ENCODE assay signal across 17 cellular contexts in genomic region chr1:233664804-233665574, GRCh38. TPM values are rescaled to one million over a fixed set of nuclear protein-coding genes. Genes with fewer than 3 reads are reported as not detected.
"Had no signal": no experiment of that assay in that cellular context is flagged by ENCODE, and none has a peak within 500 bp of the region (broad histone marks: within the 10 kb centered on the region; RNA-seq: fewer than 3 reads in every experiment).

No MANE protein-coding gene starts in this region.

- H3K27ac Mint-ChIP-seq: activated naive CD8-positive, alpha-beta T cell treated with anti-CD3 and anti-CD28 coated beads, Interleukin-2, amount 10 ng/mL, durations not matched to agents 7 days and 5 days; endodermal cell; natural killer cell had no signal

- H3K27me3 ChIP-seq: gastroesophageal sphincter, neutrophil, transverse colon had no signal

- H3K4me3 Mint-ChIP-seq: activated naive CD8-positive, alpha-beta T cell treated with anti-CD3 and anti-CD28 coated beads, Interleukin-2, amount 10 ng/mL, durations not matched to agents 7 days and 5 days; endodermal cell; natural killer cell had no signal

- DNase-seq: activated CD4-positive, alpha-beta T cell treated with anti-CD3 and anti-CD28 coated beads, Interleukin-2, amount 50 U/mL, for 1 hour; activated CD8-positive, alpha-beta memory T cell treated with anti-CD3 and anti-CD28 coated beads for 24 hours; activated naive CD4-positive, alpha-beta T cell; activated naive CD8-positive, alpha-beta T cell treated with anti-CD3 and anti-CD28 coated beads, Interleukin-2, amount 10 ng/mL, durations not matched to agents 7 days and 5 days; endodermal cell; islet precursor cell; mesenchymal stem cell; natural killer cell; retina; stimulated activated CD4-positive, alpha-beta T cell treated with anti-CD3 and anti-CD28 coated beads, Interleukin-15, amount 100 ng/mL, for 24 hours; stimulated activated CD4-positive, alpha-beta T cell treated with anti-CD3 and anti-CD28 coated beads, Interleukin-4, amount 100 ng/mL, for 1 hour; stimulated activated naive CD4-positive, alpha-beta T cell; substantia nigra; transverse colon had no signal

- H3K9me3 ChIP-seq: gastroesophageal sphincter, neutrophil, transverse colon had no signal

- H3K27ac ChIP-seq: gastroesophageal sphincter, neutrophil, transverse colon had no signal

- H3K4me3 ChIP-seq: gastroesophageal sphincter, transverse colon had no signal

- H3K27me3 Mint-ChIP-seq: activated naive CD8-positive, alpha-beta T cell treated with anti-CD3 and anti-CD28 coated beads, Interleukin-2, amount 10 ng/mL, durations not matched to agents 7 days and 5 days had no signal

- H3K36me3 ChIP-seq: gastroesophageal sphincter, neutrophil, transverse colon had no signal

- H3K9me3 Mint-ChIP-seq: activated naive CD8-positive, alpha-beta T cell treated with anti-CD3 and anti-CD28 coated beads, Interleukin-2, amount 10 ng/mL, durations not matched to agents 7 days and 5 days; endodermal cell had no signal

- H3K36me3 Mint-ChIP-seq: activated naive CD8-positive, alpha-beta T cell treated with anti-CD3 and anti-CD28 coated beads, Interleukin-2, amount 10 ng/mL, durations not matched to agents 7 days and 5 days; natural killer cell had no signal

- ATAC-seq: gastroesophageal sphincter, left lobe of liver, natural killer cell had no signal

- H3K4me1 Mint-ChIP-seq: activated naive CD8-positive, alpha-beta T cell treated with anti-CD3 and anti-CD28 coated beads, Interleukin-2, amount 10 ng/mL, durations not matched to agents 7 days and 5 days; natural killer cell had no signal

RNA-seq across cellular contexts. Expression of gene KCNK1, which starts 51.1 kb away (rescaled TPM):
- total RNA-seq: activated naive CD8-positive, alpha-beta T cell treated with anti-CD3 and anti-CD28 coated beads, Interleukin-2, amount 10 ng/mL, durations not matched to agents 7 days and 5 days had no signal
